ENCODE assay signal across 11 cellular contexts in the genomic region with DNA sequence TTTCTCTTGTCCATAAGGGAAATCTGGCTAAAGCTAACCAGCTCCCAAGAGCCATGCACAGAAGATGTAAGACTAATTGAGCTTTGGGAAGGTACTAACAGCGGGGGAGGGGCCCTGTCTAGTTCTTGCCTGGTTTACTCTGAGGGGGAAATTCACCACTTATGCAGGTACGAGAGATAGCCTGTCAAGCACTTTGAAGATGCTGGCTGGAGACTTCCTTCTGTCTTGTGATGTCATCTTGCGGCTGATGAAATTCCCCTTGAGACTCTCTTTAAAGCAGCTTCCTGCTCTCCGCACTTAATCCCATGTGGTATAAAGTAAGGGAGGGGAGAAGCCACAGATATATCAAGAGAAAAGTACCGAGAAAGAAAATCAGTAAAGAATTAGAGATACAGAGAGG.
DNase-seq lines count a peak whose midpoint lies in the region; ATAC-seq and TF ChIP-seq lines count a peak whose summit lies in the region.
"Had no signal": no experiment of that assay in that cellular context is flagged by ENCODE, and none has a peak within 500 bp of the region (broad histone marks: within the 10 kb centered on the region; RNA-seq: fewer than 3 reads in every experiment).

No MANE protein-coding gene starts in this region.

- peaks cover 20% of the 10 kb centered on the region for H3K4me1 ChIP-seq in GM23338 (ENCODE audit: insufficient read depth)

- no peaks in the 10 kb centered on the region for H3K9me2 ChIP-seq in GM23338 (ENCODE audit: insufficient read depth)

- TF ChIP-seq CTCF in GM23338 (conservative IDR thresholded peaks at IDR 0.05; ENCODE audit: low read depth in 2 of 2) (no peak), progenitor cell of endocrine pancreas (IDR thresholded peaks at IDR 0.05; ENCODE audit: unreplicated experiment) (no peak)

- H3K9me3 Mint-ChIP-seq in GM23338 (no peaks in the 10 kb centered on the region), progenitor cell of endocrine pancreas (ENCODE audit: low read depth) (no peaks in the 10 kb centered on the region)
- H3K9me3 Mint-ChIP-seq in effector memory CD8-positive, alpha-beta T cell = peaks cover 0 to 4% of the 10 kb centered on the region in 2 donors
- H3K9me3 Mint-ChIP-seq: activated naive CD4-positive, alpha-beta T cell treated with anti-CD3 and anti-CD28 coated beads, Interleukin-2, amount 50 U/mL, for 24 hours had no signal

- no peak overlapping the region for H3K4me3 Mint-ChIP-seq in GM23338
- no peak overlapping the region for H3K4me3 Mint-ChIP-seq in progenitor cell of endocrine pancreas (ENCODE audit: low read depth)
- no peak overlapping the region for H3K4me3 Mint-ChIP-seq in effector memory CD8-positive, alpha-beta T cell
- H3K4me3 Mint-ChIP-seq: activated naive CD4-positive, alpha-beta T cell treated with anti-CD3 and anti-CD28 coated beads, Interleukin-2, amount 50 U/mL, for 24 hours had no signal

- no peaks in the 10 kb centered on the region for H4K20me1 ChIP-seq in GM23338 (replicated peaks; ENCODE audit: insufficient read depth)

- peak overlapping the region; percentile 19; the same call in 1 of the 2 replicates for H3K4me2 ChIP-seq in GM23338

- H3F3A ChIP-seq in GM23338 (replicated peaks; ENCODE audit: low read depth) = no peaks in the 10 kb centered on the region

- no peaks in the 10 kb centered on the region for H3K36me3 Mint-ChIP-seq in GM23338 (ENCODE audit: low read depth)
- H3K36me3 Mint-ChIP-seq in progenitor cell of endocrine pancreas (ENCODE audit: insufficient read depth) = no peaks in the 10 kb centered on the region
- H3K36me3 Mint-ChIP-seq in effector memory CD8-positive, alpha-beta T cell (ENCODE audit: insufficient read depth) = no peaks in the 10 kb centered on the region
- H3K36me3 Mint-ChIP-seq: activated naive CD4-positive, alpha-beta T cell treated with anti-CD3 and anti-CD28 coated beads, Interleukin-2, amount 50 U/mL, for 24 hours had no signal

- H3K27ac Mint-ChIP-seq in GM23338 (peak overlapping the region; percentile 78), progenitor cell of endocrine pancreas (no peak overlapping the region)
- no peak overlapping the region for H3K27ac Mint-ChIP-seq in effector memory CD8-positive, alpha-beta T cell
- H3K27ac Mint-ChIP-seq: activated naive CD4-positive, alpha-beta T cell treated with anti-CD3 and anti-CD28 coated beads, Interleukin-2, amount 50 U/mL, for 24 hours had no signal

- no peak overlapping the region for H3K4me3 ChIP-seq in GM23338

- ATAC-seq in GM18517 (IDR thresholded peaks at IDR 0.05; ENCODE audit: unreplicated experiment) (peak; percentile 88), GM23338 (peak; percentile 47), HG03521 (IDR thresholded peaks at IDR 0.05; ENCODE audit: unreplicated experiment) (peak; percentile 72)
- no peak for ATAC-seq in effector memory CD8-positive, alpha-beta T cell (replicated peaks)

- DNase-seq in GM23338 (ENCODE audit: low spot score) (peak; percentile 48), iPS DF 4.7 (ENCODE audit: extremely low read depth, low spot score) (peak; percentile 9), foreskin melanocyte (no peak), progenitor cell of endocrine pancreas (ENCODE audit: low spot score, unreplicated experiment) (no peak), amniotic stem cell (lab: John Stamatoyannopoulos, UW) (no peak)
- no peak for DNase-seq in effector memory CD8-positive, alpha-beta T cell
- DNase-seq: erythroblast, NCI-H2227 treated with DMSO at 0.1 percent for 48 hours had no signal

- H3K36me3 ChIP-seq in GM23338 (ENCODE audit: insufficient read depth) = no peaks in the 10 kb centered on the region

- H3K79me2 ChIP-seq in GM23338 (replicated peaks; ENCODE audit: insufficient read depth) = no peaks in the 10 kb centered on the region

- H3K27me3 ChIP-seq in GM23338 (ENCODE audit: insufficient read depth) = no peaks in the 10 kb centered on the region

- peak overlapping the region; percentile 81; the same call in 1 of the 2 replicates for H2AFZ ChIP-seq in GM23338

- H3K27ac ChIP-seq in GM23338 (ENCODE audit: low read depth) = no peak overlapping the region

- H3K4me1 Mint-ChIP-seq in GM23338 = peaks cover 23% of the 10 kb centered on the region
- H3K4me1 Mint-ChIP-seq in progenitor cell of endocrine pancreas (ENCODE audit: low read depth) = peaks cover 3% of the 10 kb centered on the region
- H3K4me1 Mint-ChIP-seq in effector memory CD8-positive, alpha-beta T cell (ENCODE audit: low read depth in 2 of 2) = no peaks in the 10 kb centered on the region
- H3K4me1 Mint-ChIP-seq: activated naive CD4-positive, alpha-beta T cell treated with anti-CD3 and anti-CD28 coated beads, Interleukin-2, amount 50 U/mL, for 24 hours had no signal

- peaks cover 3% of the 10 kb centered on the region for H3K27me3 Mint-ChIP-seq in GM23338 (ENCODE audit: insufficient read depth, low read depth, poor library complexity)
- H3K27me3 Mint-ChIP-seq in progenitor cell of endocrine pancreas = no peaks in the 10 kb centered on the region
- H3K27me3 Mint-ChIP-seq in effector memory CD8-positive, alpha-beta T cell = no peaks in the 10 kb centered on the region
- H3K27me3 Mint-ChIP-seq: activated naive CD4-positive, alpha-beta T cell treated with anti-CD3 and anti-CD28 coated beads, Interleukin-2, amount 50 U/mL, for 24 hours had no signal

TF ChIP-seq in GM23338, 12 proteins besides CTCF, POLR2A, EP300 and RAD21:
- TF ChIP-seq NANOG (IDR thresholded peaks at IDR 0.05; ENCODE audit: borderline replicate concordance) = no peak

Comparison
In these comparisons a context has a peak if more than half of its experiments do, and no peak if none do; other contexts are left out.
1. DNase-seq: peak in GM23338 (single experiment) and iPS DF 4.7 (single experiment); none in foreskin melanocyte (single experiment), progenitor cell of endocrine pancreas (single experiment), effector memory CD8-positive, alpha-beta T cell (0 of 3) and amniotic stem cell (single experiment).